In genomic region chr3:16950845-16951244, GRCh38 we compare ENCODE assay signal across 20 cellular contexts.
"Had no signal": no experiment of that assay in that cellular context is flagged by ENCODE, and none has a peak within 500 bp of the region (broad histone marks: within the 10 kb centered on the region; RNA-seq: fewer than 3 reads in every experiment).

No MANE protein-coding gene starts in this region.

- H3K27ac Mint-ChIP-seq: endodermal cell, progenitor cell of endocrine pancreas, WTC11 had no signal

- H3K9me3 Mint-ChIP-seq: activated T-cell treated with anti-CD3 and anti-CD28 coated beads, Interleukin-2, amount 50 U/mL, for 4 hours; WTC11 had no signal

- FAIRE-seq: astrocyte had no signal

- H3K27me3 Mint-ChIP-seq: progenitor cell of endocrine pancreas had no signal

- H3K36me3 Mint-ChIP-seq: WTC11 had no signal

- H3K4me3 ChIP-seq: adrenal gland, esophagus squamous epithelium, gastrocnemius medialis, spleen, thyroid gland had no signal

- H3K4me1 ChIP-seq: adrenal gland, esophagus squamous epithelium, thyroid gland had no signal

- H3K36me3 ChIP-seq: adrenal gland, esophagus squamous epithelium, gastrocnemius medialis, spleen, thyroid gland had no signal

- H3K4me1 Mint-ChIP-seq: endodermal cell, WTC11 had no signal

- ATAC-seq: activated T-cell treated with anti-CD3 and anti-CD28 coated beads, Interleukin-2, amount 50 U/mL, for 4 hours; gastrocnemius medialis; stimulated activated naive CD8-positive, alpha-beta T cell treated with anti-CD3 and anti-CD28 coated beads, Interleukin-15, Interleukin-2, amounts not matched to agents 100 U/mL and 50 U/mL, for 24 hours; WTC11 had no signal

- H3K27me3 ChIP-seq: adrenal gland, esophagus squamous epithelium, gastrocnemius medialis, spleen, thyroid gland had no signal

- H3K27ac ChIP-seq: adrenal gland, esophagus squamous epithelium, gastrocnemius medialis, spleen, thyroid gland had no signal

- H3K9me3 ChIP-seq: adrenal gland, esophagus squamous epithelium, gastrocnemius medialis, thyroid gland had no signal

- DNase-seq: activated CD8-positive, alpha-beta memory T cell treated with anti-CD3 and anti-CD28 coated beads, Interleukin-2, amount 50 U/mL, for 48 hours; activated effector memory CD4-positive, alpha-beta T cell treated with Interleukin-2 at 50 U/mL for 16 hours; activated naive CD4-positive, alpha-beta T cell treated with anti-CD3 and anti-CD28 coated beads, Interleukin-2, amount 50 U/mL, for 16 hours; activated T-cell treated with anti-CD3 and anti-CD28 coated beads, Interleukin-2, amount 50 U/mL, for 4 hours; adrenal gland; cortex of kidney; endodermal cell; esophagus squamous epithelium; gastrocnemius medialis; hypothalamus; mesenchymal stem cell; retina; spleen; stimulated activated CD4-positive, alpha-beta T cell treated with anti-CD3 and anti-CD28 coated beads, Interleukin-4, amount 100 ng/mL, for 1 hour; stimulated activated naive CD8-positive, alpha-beta T cell treated with anti-CD3 and anti-CD28 coated beads, Interleukin-15, Interleukin-2, amounts not matched to agents 100 U/mL and 50 U/mL, for 24 hours; T1000; thyroid gland had no signal

- H3K4me3 Mint-ChIP-seq: activated T-cell treated with anti-CD3 and anti-CD28 coated beads, Interleukin-2, amount 50 U/mL, for 4 hours; endodermal cell; WTC11 had no signal
